In the genomic region with DNA sequence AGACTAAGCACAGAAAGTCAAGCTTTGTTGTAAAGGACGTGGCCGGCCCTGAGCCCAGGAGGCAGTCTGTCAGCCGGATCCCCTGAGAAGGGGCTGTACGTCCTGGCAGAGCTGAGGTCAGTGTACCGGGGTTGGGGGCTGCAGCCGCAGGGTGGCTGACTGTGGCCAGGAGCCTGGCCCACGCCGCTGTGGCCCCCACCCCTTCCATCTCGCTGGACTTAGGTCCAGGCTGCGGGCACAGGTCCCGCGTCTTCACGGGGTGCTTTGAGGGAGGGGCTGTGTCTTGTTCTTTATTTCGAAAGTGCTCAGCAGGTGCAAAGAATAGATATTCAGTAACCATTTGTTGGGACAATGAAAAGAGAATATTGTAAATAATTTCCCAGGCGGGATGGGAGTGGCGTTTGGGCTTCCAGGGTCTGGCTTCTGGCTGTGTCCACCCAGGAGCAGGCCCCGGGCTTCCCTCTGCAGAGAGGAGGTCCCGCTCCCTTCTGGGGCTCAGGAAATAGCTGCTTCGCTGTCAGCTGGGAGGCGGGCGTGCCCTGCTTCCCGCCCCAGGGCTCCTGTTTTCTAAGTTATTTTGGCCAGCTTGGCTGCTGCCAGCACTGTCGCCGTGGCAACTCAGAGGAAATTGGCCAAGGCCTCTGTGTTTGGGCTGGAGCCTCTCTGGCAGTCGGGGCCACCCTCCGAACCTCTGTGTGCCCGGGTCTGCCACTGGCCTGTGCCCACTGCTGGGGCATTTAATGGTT, we compare ENCODE assay signal across 8 cellular contexts. TPM values are rescaled to one million over a fixed set of nuclear protein-coding genes. Genes with fewer than 3 reads are reported as not detected.
DNase-seq lines count a peak whose midpoint lies in the region; ATAC-seq and TF ChIP-seq lines count a peak whose summit lies in the region.

No MANE protein-coding gene starts in this region.

- ATAC-seq in foreskin keratinocyte (peak; percentile 68), HG03342 (IDR thresholded peaks at IDR 0.05; ENCODE audit: unreplicated experiment) (no peak), GM21381 (IDR thresholded peaks at IDR 0.05; ENCODE audit: unreplicated experiment) (no peak)

- no peak overlapping the region for H3K4me3 ChIP-seq in HL-60 (replicated peaks; ENCODE audit: insufficient read depth, low read length)

- TF ChIP-seq CTCF in HL-60 (IDR thresholded peaks at IDR 0.05; ENCODE audit: insufficient read depth, low read length) (no peak), VCaP (conservative IDR thresholded peaks at IDR 0.05) (no peak), foreskin keratinocyte (conservative IDR thresholded peaks at IDR 0.05) (no peak)

- DNase-seq in HL-60 (ENCODE audit: low read depth in 1 of 2, low spot score in 1 of 2) = peak in 1 of 2 experiments; percentile 68
- peak in 1 of 2 donors; percentile 39 for DNase-seq in foreskin keratinocyte
- DNase-seq in posterior vena cava (ENCODE audit: low spot score) = peak; percentile 94
- no peak for DNase-seq in ureter (ENCODE audit: low spot score)
- no peak for DNase-seq in NCI-H2171 (lab: John Stamatoyannopoulos, UW)

- peaks cover 17% of the 10 kb centered on the region for H3K4me1 ChIP-seq in foreskin keratinocyte

- no peaks in the 10 kb centered on the region for H3K27me3 ChIP-seq in HL-60 (ENCODE audit: insufficient read depth, poor library complexity, severe bottlenecking)
- H3K27me3 ChIP-seq in foreskin keratinocyte = no peaks in the 10 kb centered on the region

- H3K27ac ChIP-seq in HL-60 (replicated peaks) (peak overlapping the region; percentile 31), VCaP (peak overlapping the region; percentile 34; the same call in 1 of the 2 replicates), foreskin keratinocyte (peak overlapping the region; percentile 39)

- intact Hi-C loops in posterior vena cava (cut with DNase I) = loop anchor here (5.0 to 10.0 kb wide), 2 partner anchors 52 to 54 kb away; no protein-coding TSS in a partner anchor

RNA-seq across cellular contexts. Expression of a gene that starts 7.4 kb away (rescaled TPM):
- total RNA-seq in foreskin keratinocyte = 4.4 and 7.3 TPM in 2 replicates
- 4.3 and 6.8 TPM in 2 replicates for polyA plus RNA-seq in foreskin keratinocyte
- total RNA-seq in posterior vena cava = 10 to 100 TPM; 23.9 to 26.9 TPM
- 13.8 TPM for total RNA-seq in ureter
